Comparison of ENCODE assay signal across 8 cellular contexts in genomic region chr12:106919910-106920544, GRCh38. TPM values are rescaled to one million over a fixed set of nuclear protein-coding genes. Genes with fewer than 3 reads are reported as not detected.
DNase-seq lines count a peak whose midpoint lies in the region; ATAC-seq, FAIRE-seq and TF ChIP-seq lines count a peak whose summit lies in the region.

No MANE protein-coding gene starts in this region.

- H3K9me3 ChIP-seq in A673 (ENCODE audit: low read depth, low read length, poor library complexity, severe bottlenecking) (no peaks in the 10 kb centered on the region), tibial artery (no peaks in the 10 kb centered on the region)

- DNase-seq in A673 (ENCODE audit: low spot score) (peak; percentile 72), NCI-H2227 (lab: John Stamatoyannopoulos, UW; ENCODE audit: unreplicated experiment) (peak; percentile 71), astrocyte of the spinal cord (ENCODE audit: low read depth, low spot score) (peak; percentile 65), inferior parietal cortex (ENCODE audit: extremely low spot score) (peak; percentile 76), tibial artery (no peak)

- BruUV-seq in A673 (replicated peaks; lab: Mats Ljungman, UMichigan): no TSS peak

- POLR2A ChIA-PET in A673 (lab: Charles Lee; ENCODE audit: low non-redundant PET): no interaction called here

- peaks cover 7% of the 10 kb centered on the region for H3K4me1 ChIP-seq in A673 (ENCODE audit: insufficient read depth, low read length, poor library complexity, severe bottlenecking)
- H3K4me1 ChIP-seq in tibial artery: no peaks in the 10 kb centered on the region

- in situ Hi-C loops in astrocyte of the spinal cord (cut with HindIII; ENCODE audit: low sequenced_read_pairs): no loop called here

- intact Hi-C loops in A673 (cut with micrococcal nuclease; ENCODE audit: unreplicated experiment) (loop anchor here (1.0 to 5.0 kb wide), 4 partner anchors 78 to 693 kb away; partner anchors contain the start of gene POLR3B), tibial artery (cut with DNase I; ENCODE audit: low total_unique reads) (loop anchor here (5.0 kb wide), 1 partner anchor 533 kb away; no protein-coding TSS in a partner anchor)

- CTCF ChIA-PET in A673 (lab: Charles Lee): interaction anchor here (0.6 to 2.2 kb wide), 8 partner anchors 12 to 696 kb away, joined by 3 to 14 read pairs (median 4); partner anchors contain the start of gene POLR3B

- H3K4me3 ChIP-seq in A673 (ENCODE audit: low read depth, low read length, poor library complexity, severe bottlenecking) (no peak overlapping the region), astrocyte of the spinal cord (ENCODE audit: low read depth, low read length) (no peak overlapping the region), tibial artery (no peak overlapping the region)

- H3K36me3 ChIP-seq in A673 (ENCODE audit: insufficient read depth, low read length, poor library complexity, severe bottlenecking) (no peaks in the 10 kb centered on the region), tibial artery (no peaks in the 10 kb centered on the region)

- FAIRE-seq in G401.6 (lab: Jason Lieb, UNC): peak; percentile 97

- peak; percentile 83 for TF ChIP-seq CTCF in A673 (conservative IDR thresholded peaks at IDR 0.05; ENCODE audit: low read depth, low read length)
- peak; percentile 59 for TF ChIP-seq CTCF in astrocyte of the spinal cord (IDR thresholded peaks at IDR 0.05; ENCODE audit: low read depth, low read length)
- peak; percentile 76 to 85 for TF ChIP-seq CTCF in tibial artery (IDR thresholded peaks at IDR 0.05)

- H3K27ac ChIP-seq in A673 (ENCODE audit: low read depth, low read length, poor library complexity, severe bottlenecking) (no peak overlapping the region), tibial artery (no peak overlapping the region)

- H3K27me3 ChIP-seq in A673 (replicated peaks; ENCODE audit: insufficient read depth, low read depth, low read length, poor library complexity) (no peaks in the 10 kb centered on the region), tibial artery (peaks cover 0 to 5% of the 10 kb centered on the region in 2 donors)

- ATAC-seq in HG03025 (IDR thresholded peaks at IDR 0.05; ENCODE audit: low FRiP score, unreplicated experiment): no peak
- no peak for ATAC-seq in GM21529 (IDR thresholded peaks at IDR 0.05; ENCODE audit: unreplicated experiment)

RNA-seq across cellular contexts. Expression of gene TMEM263, which starts 35.7 kb away (rescaled TPM):
- 32.3 and 36.9 TPM in 2 replicates for total RNA-seq in A673 (2021)

Comparison
In these comparisons a context has a peak if more than half of its experiments do, and no peak if none do; other contexts are left out.
1. DNase-seq: peak in A673 (single experiment), NCI-H2227 (single experiment), astrocyte of the spinal cord (single experiment) and inferior parietal cortex (single experiment); none in tibial artery (0 of 2).
2. Peak in every context shown above with its lines, with median percentiles within 50 percentile points of each other: CTCF ChIP-seq.